Comparison of ENCODE assay signal across 1 cellular context in the genomic region with DNA sequence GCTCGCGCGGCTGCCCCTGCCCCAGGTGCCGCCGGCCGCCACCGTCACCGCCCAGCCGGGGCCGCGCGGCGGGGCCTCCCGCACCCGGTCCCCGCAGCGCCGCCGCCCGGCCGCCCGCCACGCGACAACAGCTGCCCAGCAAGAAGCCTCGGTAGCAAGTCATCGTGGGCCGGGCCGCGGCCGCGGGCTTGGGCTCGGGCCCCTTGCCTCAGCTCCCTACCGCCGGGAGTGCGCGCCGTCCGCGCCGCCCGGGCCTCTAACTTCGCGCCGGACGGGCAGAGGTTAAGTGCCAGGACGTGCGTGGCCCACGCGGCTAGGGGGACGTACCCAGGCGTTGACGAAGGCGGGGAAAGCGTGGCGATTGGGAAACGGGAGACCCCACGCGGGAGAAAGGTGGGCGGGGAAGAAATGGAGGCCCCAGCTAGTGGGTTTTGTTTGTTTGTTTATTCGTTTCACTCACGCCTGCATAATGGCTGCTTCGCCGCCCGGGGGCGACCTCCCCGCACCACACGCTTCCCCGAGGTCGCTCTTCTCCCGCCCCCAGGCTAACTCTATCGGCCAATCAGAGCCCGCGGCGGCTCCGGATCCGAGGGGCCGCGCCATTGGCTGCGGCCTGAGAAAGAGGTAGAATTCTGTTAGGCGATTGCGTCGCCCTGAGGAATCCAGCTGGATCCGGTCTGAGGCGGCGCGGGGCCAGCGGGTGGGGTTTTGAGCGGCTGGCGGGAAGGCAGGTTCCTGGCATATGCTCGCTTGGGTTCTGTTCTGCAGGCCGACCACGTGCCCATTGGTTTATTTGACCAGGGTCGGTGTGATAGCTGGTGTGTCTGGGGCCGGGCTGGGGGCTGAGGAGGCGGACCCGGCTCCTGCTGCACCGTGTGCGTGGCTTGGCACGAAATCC.
TF ChIP-seq lines count a peak whose summit lies in the region.

A gene with protein sequence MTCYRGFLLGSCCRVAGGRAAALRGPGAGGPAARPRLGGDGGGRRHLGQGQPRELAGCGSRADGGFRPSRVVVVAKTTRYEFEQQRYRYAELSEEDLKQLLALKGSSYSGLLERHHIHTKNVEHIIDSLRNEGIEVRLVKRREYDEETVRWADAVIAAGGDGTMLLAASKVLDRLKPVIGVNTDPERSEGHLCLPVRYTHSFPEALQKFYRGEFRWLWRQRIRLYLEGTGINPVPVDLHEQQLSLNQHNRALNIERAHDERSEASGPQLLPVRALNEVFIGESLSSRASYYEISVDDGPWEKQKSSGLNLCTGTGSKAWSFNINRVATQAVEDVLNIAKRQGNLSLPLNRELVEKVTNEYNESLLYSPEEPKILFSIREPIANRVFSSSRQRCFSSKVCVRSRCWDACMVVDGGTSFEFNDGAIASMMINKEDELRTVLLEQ (minus strand): TSS at position 290 of the 898 bp plus-strand sequence. CDS start 127 bp downstream, at position 163.

TF ChIP-seq in GM12878, 131 proteins besides CTCF, POLR2A, EP300 and RAD21 (continued from another document and continues in another):
- TF ChIP-seq, protein P1, sequence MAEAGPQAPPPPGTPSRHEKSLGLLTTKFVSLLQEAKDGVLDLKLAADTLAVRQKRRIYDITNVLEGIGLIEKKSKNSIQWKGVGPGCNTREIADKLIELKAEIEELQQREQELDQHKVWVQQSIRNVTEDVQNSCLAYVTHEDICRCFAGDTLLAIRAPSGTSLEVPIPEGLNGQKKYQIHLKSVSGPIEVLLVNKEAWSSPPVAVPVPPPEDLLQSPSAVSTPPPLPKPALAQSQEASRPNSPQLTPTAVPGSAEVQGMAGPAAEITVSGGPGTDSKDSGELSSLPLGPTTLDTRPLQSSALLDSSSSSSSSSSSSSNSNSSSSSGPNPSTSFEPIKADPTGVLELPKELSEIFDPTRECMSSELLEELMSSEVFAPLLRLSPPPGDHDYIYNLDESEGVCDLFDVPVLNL (IDR thresholded peaks at IDR 0.05; ENCODE audit: low read depth, low read length), result peak; percentile 85
- TF ChIP-seq, protein P2, sequence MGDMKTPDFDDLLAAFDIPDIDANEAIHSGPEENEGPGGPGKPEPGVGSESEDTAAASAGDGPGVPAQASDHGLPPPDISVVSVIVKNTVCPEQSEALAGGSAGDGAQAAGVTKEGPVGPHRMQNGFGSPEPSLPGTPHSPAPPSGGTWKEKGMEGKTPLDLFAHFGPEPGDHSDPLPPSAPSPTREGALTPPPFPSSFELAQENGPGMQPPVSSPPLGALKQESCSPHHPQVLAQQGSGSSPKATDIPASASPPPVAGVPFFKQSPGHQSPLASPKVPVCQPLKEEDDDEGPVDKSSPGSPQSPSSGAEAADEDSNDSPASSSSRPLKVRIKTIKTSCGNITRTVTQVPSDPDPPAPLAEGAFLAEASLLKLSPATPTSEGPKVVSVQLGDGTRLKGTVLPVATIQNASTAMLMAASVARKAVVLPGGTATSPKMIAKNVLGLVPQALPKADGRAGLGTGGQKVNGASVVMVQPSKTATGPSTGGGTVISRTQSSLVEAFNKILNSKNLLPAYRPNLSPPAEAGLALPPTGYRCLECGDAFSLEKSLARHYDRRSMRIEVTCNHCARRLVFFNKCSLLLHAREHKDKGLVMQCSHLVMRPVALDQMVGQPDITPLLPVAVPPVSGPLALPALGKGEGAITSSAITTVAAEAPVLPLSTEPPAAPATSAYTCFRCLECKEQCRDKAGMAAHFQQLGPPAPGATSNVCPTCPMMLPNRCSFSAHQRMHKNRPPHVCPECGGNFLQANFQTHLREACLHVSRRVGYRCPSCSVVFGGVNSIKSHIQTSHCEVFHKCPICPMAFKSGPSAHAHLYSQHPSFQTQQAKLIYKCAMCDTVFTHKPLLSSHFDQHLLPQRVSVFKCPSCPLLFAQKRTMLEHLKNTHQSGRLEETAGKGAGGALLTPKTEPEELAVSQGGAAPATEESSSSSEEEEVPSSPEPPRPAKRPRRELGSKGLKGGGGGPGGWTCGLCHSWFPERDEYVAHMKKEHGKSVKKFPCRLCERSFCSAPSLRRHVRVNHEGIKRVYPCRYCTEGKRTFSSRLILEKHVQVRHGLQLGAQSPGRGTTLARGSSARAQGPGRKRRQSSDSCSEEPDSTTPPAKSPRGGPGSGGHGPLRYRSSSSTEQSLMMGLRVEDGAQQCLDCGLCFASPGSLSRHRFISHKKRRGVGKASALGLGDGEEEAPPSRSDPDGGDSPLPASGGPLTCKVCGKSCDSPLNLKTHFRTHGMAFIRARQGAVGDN (IDR thresholded peaks at IDR 0.05), result peak; percentile 89
- TF ChIP-seq POU2F2 (IDR thresholded peaks at IDR 0.05; ENCODE audit: borderline replicate concordance, low read depth, low read length) (no peak; the same call in 2 of the 3 replicates), MTA3 (IDR thresholded peaks at IDR 0.05; ENCODE audit: borderline replicate concordance, low read length) (no peak), RAD51 (IDR thresholded peaks at IDR 0.05) (peak; percentile 55; the same call in 1 of the 2 replicates), POLR2AphosphoS5 (IDR thresholded peaks at IDR 0.05; ENCODE audit: low read length) (0 out of 2 replicates have a peak, but pooled peaks have one; percentile 46), STAT1 (conservative IDR thresholded peaks at IDR 0.05) (no peak), PAX5 (IDR thresholded peaks at IDR 0.05; ENCODE audit: borderline replicate concordance, low read depth, low read length) (no peak), RFX5 (IDR thresholded peaks at IDR 0.05; ENCODE audit: low read depth, low read length) (peak; percentile 66; the same call in 1 of the 2 replicates), BRCA1 (IDR thresholded peaks at IDR 0.05; ENCODE audit: low read depth, low read length) (no peak), NRF1 (conservative IDR thresholded peaks at IDR 0.05; ENCODE audit: low read depth, low read length) (no peak), ZNF24 (IDR thresholded peaks at IDR 0.05) (no peak), CBX5 (IDR thresholded peaks at IDR 0.05; ENCODE audit: low read depth) (no peak), HDAC6 (IDR thresholded peaks at IDR 0.05; ENCODE audit: unreplicated experiment) (no peak), NFIC (IDR thresholded peaks at IDR 0.05; ENCODE audit: low read depth, low read length) (no peak), RELA (IDR thresholded peaks at IDR 0.05; ENCODE audit: borderline replicate concordance, partially characterized antibody) (peak; percentile 9), HCFC1 (IDR thresholded peaks at IDR 0.05; ENCODE audit: low read length) (no peak), BACH1 (IDR thresholded peaks at IDR 0.05; ENCODE audit: borderline replicate concordance) (peak; percentile 81), KAT2A (conservative IDR thresholded peaks at IDR 0.05; ENCODE audit: control insufficient read depth, low read depth, low read length) (no peak), KLF5 (IDR thresholded peaks at IDR 0.05; ENCODE audit: partially characterized antibody) (no peak), ZZZ3 (IDR thresholded peaks at IDR 0.05; ENCODE audit: control insufficient read depth, insufficient read length, low read depth) (no peak), KDM1A (IDR thresholded peaks at IDR 0.05; ENCODE audit: borderline replicate concordance) (no peak), RB1 (IDR thresholded peaks at IDR 0.05; ENCODE audit: borderline replicate concordance) (peak; percentile 41; the same call in 1 of the 2 replicates), NR2F1 (conservative IDR thresholded peaks at IDR 0.05) (peak; percentile 83), EED (IDR thresholded peaks at IDR 0.05; ENCODE audit: low read depth) (peak; percentile 53), IRF4 (IDR thresholded peaks at IDR 0.05; ENCODE audit: low read depth, low read length) (no peak)
- TF ChIP-seq, protein P3, sequence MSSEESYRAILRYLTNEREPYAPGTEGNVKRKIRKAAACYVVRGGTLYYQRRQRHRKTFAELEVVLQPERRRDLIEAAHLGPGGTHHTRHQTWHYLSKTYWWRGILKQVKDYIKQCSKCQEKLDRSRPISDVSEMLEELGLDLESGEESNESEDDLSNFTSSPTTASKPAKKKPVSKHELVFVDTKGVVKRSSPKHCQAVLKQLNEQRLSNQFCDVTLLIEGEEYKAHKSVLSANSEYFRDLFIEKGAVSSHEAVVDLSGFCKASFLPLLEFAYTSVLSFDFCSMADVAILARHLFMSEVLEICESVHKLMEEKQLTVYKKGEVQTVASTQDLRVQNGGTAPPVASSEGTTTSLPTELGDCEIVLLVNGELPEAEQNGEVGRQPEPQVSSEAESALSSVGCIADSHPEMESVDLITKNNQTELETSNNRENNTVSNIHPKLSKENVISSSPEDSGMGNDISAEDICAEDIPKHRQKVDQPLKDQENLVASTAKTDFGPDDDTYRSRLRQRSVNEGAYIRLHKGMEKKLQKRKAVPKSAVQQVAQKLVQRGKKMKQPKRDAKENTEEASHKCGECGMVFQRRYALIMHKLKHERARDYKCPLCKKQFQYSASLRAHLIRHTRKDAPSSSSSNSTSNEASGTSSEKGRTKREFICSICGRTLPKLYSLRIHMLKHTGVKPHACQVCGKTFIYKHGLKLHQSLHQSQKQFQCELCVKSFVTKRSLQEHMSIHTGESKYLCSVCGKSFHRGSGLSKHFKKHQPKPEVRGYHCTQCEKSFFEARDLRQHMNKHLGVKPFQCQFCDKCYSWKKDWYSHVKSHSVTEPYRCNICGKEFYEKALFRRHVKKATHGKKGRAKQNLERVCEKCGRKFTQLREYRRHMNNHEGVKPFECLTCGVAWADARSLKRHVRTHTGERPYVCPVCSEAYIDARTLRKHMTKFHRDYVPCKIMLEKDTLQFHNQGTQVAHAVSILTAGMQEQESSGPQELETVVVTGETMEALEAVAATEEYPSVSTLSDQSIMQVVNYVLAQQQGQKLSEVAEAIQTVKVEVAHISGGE (CRISPR knock-in tag; IDR thresholded peaks at IDR 0.05), result no peak
- TF ChIP-seq, protein P4, sequence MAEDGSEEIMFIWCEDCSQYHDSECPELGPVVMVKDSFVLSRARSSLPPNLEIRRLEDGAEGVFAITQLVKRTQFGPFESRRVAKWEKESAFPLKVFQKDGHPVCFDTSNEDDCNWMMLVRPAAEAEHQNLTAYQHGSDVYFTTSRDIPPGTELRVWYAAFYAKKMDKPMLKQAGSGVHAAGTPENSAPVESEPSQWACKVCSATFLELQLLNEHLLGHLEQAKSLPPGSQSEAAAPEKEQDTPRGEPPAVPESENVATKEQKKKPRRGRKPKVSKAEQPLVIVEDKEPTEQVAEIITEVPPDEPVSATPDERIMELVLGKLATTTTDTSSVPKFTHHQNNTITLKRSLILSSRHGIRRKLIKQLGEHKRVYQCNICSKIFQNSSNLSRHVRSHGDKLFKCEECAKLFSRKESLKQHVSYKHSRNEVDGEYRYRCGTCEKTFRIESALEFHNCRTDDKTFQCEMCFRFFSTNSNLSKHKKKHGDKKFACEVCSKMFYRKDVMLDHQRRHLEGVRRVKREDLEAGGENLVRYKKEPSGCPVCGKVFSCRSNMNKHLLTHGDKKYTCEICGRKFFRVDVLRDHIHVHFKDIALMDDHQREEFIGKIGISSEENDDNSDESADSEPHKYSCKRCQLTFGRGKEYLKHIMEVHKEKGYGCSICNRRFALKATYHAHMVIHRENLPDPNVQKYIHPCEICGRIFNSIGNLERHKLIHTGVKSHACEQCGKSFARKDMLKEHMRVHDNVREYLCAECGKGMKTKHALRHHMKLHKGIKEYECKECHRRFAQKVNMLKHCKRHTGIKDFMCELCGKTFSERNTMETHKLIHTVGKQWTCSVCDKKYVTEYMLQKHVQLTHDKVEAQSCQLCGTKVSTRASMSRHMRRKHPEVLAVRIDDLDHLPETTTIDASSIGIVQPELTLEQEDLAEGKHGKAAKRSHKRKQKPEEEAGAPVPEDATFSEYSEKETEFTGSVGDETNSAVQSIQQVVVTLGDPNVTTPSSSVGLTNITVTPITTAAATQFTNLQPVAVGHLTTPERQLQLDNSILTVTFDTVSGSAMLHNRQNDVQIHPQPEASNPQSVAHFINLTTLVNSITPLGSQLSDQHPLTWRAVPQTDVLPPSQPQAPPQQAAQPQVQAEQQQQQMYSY (CRISPR knock-in tag; IDR thresholded peaks at IDR 0.05), result no peak
- TF ChIP-seq, protein P5, sequence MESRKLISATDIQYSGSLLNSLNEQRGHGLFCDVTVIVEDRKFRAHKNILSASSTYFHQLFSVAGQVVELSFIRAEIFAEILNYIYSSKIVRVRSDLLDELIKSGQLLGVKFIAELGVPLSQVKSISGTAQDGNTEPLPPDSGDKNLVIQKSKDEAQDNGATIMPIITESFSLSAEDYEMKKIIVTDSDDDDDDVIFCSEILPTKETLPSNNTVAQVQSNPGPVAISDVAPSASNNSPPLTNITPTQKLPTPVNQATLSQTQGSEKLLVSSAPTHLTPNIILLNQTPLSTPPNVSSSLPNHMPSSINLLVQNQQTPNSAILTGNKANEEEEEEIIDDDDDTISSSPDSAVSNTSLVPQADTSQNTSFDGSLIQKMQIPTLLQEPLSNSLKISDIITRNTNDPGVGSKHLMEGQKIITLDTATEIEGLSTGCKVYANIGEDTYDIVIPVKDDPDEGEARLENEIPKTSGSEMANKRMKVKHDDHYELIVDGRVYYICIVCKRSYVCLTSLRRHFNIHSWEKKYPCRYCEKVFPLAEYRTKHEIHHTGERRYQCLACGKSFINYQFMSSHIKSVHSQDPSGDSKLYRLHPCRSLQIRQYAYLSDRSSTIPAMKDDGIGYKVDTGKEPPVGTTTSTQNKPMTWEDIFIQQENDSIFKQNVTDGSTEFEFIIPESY (IDR thresholded peaks at IDR 0.05), result no peak
- TF ChIP-seq, protein P6, sequence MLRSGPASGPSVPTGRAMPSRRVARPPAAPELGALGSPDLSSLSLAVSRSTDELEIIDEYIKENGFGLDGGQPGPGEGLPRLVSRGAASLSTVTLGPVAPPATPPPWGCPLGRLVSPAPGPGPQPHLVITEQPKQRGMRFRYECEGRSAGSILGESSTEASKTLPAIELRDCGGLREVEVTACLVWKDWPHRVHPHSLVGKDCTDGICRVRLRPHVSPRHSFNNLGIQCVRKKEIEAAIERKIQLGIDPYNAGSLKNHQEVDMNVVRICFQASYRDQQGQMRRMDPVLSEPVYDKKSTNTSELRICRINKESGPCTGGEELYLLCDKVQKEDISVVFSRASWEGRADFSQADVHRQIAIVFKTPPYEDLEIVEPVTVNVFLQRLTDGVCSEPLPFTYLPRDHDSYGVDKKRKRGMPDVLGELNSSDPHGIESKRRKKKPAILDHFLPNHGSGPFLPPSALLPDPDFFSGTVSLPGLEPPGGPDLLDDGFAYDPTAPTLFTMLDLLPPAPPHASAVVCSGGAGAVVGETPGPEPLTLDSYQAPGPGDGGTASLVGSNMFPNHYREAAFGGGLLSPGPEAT (IDR thresholded peaks at IDR 0.05; ENCODE audit: low read depth), result peak; percentile 52; the same call in 1 of the 2 replicates
- TF ChIP-seq, protein P7, sequence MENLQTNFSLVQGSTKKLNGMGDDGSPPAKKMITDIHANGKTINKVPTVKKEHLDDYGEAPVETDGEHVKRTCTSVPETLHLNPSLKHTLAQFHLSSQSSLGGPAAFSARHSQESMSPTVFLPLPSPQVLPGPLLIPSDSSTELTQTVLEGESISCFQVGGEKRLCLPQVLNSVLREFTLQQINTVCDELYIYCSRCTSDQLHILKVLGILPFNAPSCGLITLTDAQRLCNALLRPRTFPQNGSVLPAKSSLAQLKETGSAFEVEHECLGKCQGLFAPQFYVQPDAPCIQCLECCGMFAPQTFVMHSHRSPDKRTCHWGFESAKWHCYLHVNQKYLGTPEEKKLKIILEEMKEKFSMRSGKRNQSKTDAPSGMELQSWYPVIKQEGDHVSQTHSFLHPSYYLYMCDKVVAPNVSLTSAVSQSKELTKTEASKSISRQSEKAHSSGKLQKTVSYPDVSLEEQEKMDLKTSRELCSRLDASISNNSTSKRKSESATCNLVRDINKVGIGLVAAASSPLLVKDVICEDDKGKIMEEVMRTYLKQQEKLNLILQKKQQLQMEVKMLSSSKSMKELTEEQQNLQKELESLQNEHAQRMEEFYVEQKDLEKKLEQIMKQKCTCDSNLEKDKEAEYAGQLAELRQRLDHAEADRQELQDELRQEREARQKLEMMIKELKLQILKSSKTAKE (IDR thresholded peaks at IDR 0.05; ENCODE audit: low read depth, poor library complexity, severe bottlenecking), result no peak
